Comparison of ENCODE assay signal across 9 cellular contexts in the genomic region with DNA sequence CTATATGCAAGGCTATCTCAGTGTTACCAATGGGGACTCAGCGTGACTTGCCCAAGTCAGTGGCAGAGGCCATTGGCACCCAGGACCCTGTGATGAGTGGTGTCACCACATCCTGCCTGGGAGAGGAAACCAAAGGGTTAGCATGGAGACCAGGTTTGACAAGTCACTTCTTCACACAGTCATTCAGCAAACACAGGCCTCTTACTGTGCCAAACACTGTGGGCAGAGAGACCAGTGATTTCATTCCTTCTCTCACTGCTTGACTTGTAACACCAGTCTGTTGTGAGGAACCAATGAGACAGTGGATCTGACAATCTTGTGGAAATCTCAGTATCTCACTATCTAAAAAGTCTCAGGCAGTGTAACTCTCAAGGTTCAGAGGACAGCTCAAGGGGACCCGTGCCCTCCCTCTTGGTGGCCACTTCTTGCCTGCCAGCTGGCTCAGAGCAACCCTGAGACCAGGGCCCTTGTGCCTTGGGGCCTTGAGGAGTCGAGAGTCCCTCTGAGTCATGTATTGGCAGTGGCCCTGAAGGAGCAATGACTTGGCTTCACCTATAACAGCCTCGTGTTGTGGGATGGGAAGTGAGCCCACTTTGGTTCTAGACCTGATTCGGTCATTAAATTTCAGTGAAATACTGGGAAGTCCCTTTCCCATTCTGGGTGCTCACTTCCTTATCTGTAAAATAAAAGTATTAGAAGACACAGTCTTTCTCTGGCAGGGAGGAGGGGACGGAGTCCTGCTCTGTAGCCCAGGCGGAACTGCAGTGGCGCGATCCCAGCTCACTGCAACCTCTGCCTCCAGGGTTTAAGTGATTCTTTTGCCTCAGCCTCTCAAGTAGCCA. TPM values are rescaled to one million over a fixed set of nuclear protein-coding genes. Genes with fewer than 3 reads are reported as not detected.
DNase-seq lines count a peak whose midpoint lies in the region; ATAC-seq and TF ChIP-seq lines count a peak whose summit lies in the region.
"Had no signal": no experiment of that assay in that cellular context is flagged by ENCODE, and none has a peak within 500 bp of the region (broad histone marks: within the 10 kb centered on the region; RNA-seq: fewer than 3 reads in every experiment).

No MANE protein-coding gene starts in this region.

- H4K20me1 ChIP-seq in OCI-LY3 (ENCODE audit: insufficient read depth, low read length): no peaks in the 10 kb centered on the region

- peak overlapping the region; percentile 83 for H3K4me2 ChIP-seq in OCI-LY3 (ENCODE audit: low read length)

- DNase-seq in GM04504 (ENCODE audit: low read depth) (peak; percentile 7), left lung (peak in 1 of 2 donors; percentile 70), glutamatergic neuron (no peak), erythroblast (lab: John Stamatoyannopoulos, UW) (no peak), NCI-H524 treated with DMSO at 0.1 percent for 48 hours (lab: John Stamatoyannopoulos, UW) (no peak), HCEC 1CT (no peak)

- TF ChIP-seq POLR2A in erythroblast (IDR thresholded peaks at IDR 0.05; ENCODE audit: low read length): no peak

- H3K27me3 Mint-ChIP-seq in glutamatergic neuron (ENCODE audit: unreplicated experiment): peaks cover 4% of the 10 kb centered on the region
- H3K27me3 Mint-ChIP-seq: stimulated activated naive CD8-positive, alpha-beta T cell treated with anti-CD3 and anti-CD28 coated beads, Interleukin-15, Interleukin-2, amounts not matched to agents 100 ng/mL and 50 ng/mL, for 24 hours had no signal

- ATAC-seq in GM21390 (IDR thresholded peaks at IDR 0.05; ENCODE audit: unreplicated experiment): peak; percentile 54
- ATAC-seq in left lung: peak; percentile 92

- H3K9me3 Mint-ChIP-seq in glutamatergic neuron (ENCODE audit: unreplicated experiment): peaks cover 7% of the 10 kb centered on the region
- H3K9me3 Mint-ChIP-seq: stimulated activated naive CD8-positive, alpha-beta T cell treated with anti-CD3 and anti-CD28 coated beads, Interleukin-15, Interleukin-2, amounts not matched to agents 100 ng/mL and 50 ng/mL, for 24 hours had no signal

- peak overlapping the region; percentile 82 for H3K9ac ChIP-seq in OCI-LY3 (ENCODE audit: low read length)

- H3K36me3 Mint-ChIP-seq in glutamatergic neuron (ENCODE audit: unreplicated experiment): no peaks in the 10 kb centered on the region

- H3K36me3 ChIP-seq in OCI-LY3 (replicated peaks; ENCODE audit: low read depth, low read length): no peaks in the 10 kb centered on the region
- no peaks in the 10 kb centered on the region for H3K36me3 ChIP-seq in left lung

- H3K4me1 Mint-ChIP-seq in glutamatergic neuron (ENCODE audit: low read depth, unreplicated experiment): no peaks in the 10 kb centered on the region

- H2AFZ ChIP-seq in OCI-LY3 (ENCODE audit: low read depth, low read length): peak overlapping the region; percentile 62

- no peaks in the 10 kb centered on the region for H3K79me2 ChIP-seq in OCI-LY3 (ENCODE audit: low read length)

- TF ChIP-seq CTCF in OCI-LY3 (IDR thresholded peaks at IDR 0.05; ENCODE audit: low read depth, low read length) (no peak), left lung (IDR thresholded peaks at IDR 0.05) (no peak), glutamatergic neuron (IDR thresholded peaks at IDR 0.05; ENCODE audit: partially characterized antibody, unreplicated experiment) (no peak)

- intact Hi-C loops in left lung (cut with DNase I): no loop called here

- H3K4me1 ChIP-seq in OCI-LY3 (ENCODE audit: low read length) (peaks cover 41% of the 10 kb centered on the region), left lung (no peaks in the 10 kb centered on the region)

- H3K27ac ChIP-seq in OCI-LY3 (ENCODE audit: low read length): peak overlapping the region; percentile 97
- H3K27ac ChIP-seq in left lung: peak overlapping the region in 1 of 2 donors; percentile 45

- H3K27me3 ChIP-seq in OCI-LY3 (ENCODE audit: low read depth, low read length): no peaks in the 10 kb centered on the region
- no peaks in the 10 kb centered on the region for H3K27me3 ChIP-seq in left lung

- H3K27ac Mint-ChIP-seq in glutamatergic neuron (ENCODE audit: unreplicated experiment): no peak overlapping the region
- H3K27ac Mint-ChIP-seq: stimulated activated naive CD8-positive, alpha-beta T cell treated with anti-CD3 and anti-CD28 coated beads, Interleukin-15, Interleukin-2, amounts not matched to agents 100 ng/mL and 50 ng/mL, for 24 hours had no signal

- H3K4me3 ChIP-seq in OCI-LY3 (ENCODE audit: low read length) (peak overlapping the region; percentile 57; the same call in 1 of the 2 replicates), left lung (no peak overlapping the region)

- H3K9me3 ChIP-seq in OCI-LY3 (ENCODE audit: insufficient read depth, low read length): no peaks in the 10 kb centered on the region
- H3K9me3 ChIP-seq in left lung: no peaks in the 10 kb centered on the region

- H3K4me3 Mint-ChIP-seq in glutamatergic neuron (ENCODE audit: unreplicated experiment): no peak overlapping the region
- H3K4me3 Mint-ChIP-seq: stimulated activated naive CD8-positive, alpha-beta T cell treated with anti-CD3 and anti-CD28 coated beads, Interleukin-15, Interleukin-2, amounts not matched to agents 100 ng/mL and 50 ng/mL, for 24 hours had no signal

RNA-seq across cellular contexts. Expression of gene FABP6, which starts 1.6 kb away (rescaled TPM):
- 1 to 10 TPM in 1 of 2 donors, not detected in 1; 1.2 TPM for total RNA-seq in left lung
- 7.7 TPM for total RNA-seq in glutamatergic neuron (ENCODE audit: unreplicated experiment)
